In genomic region chr14:105427893-105428485, GRCh38 we compare ENCODE assay signal across 2 cellular contexts.
A peak's percentile ranks its signal among the peaks of the same experiment; 100 is the strongest.
TF ChIP-seq lines count a peak whose summit lies in the region.

No MANE protein-coding gene starts in this region.

TF ChIP-seq in HEK293, 187 proteins besides CTCF, POLR2A, EP300 and RAD21:
- no peak for TF ChIP-seq ZXDB (tag by site-specific recombination; IDR thresholded peaks at IDR 0.05)
- TF ChIP-seq ZNF777 (tag by site-specific recombination; IDR thresholded peaks at IDR 0.05; ENCODE audit: borderline replicate concordance), result no peak
- TF ChIP-seq ZNF513 (tag by site-specific recombination; IDR thresholded peaks at IDR 0.05), result no peak
- no peak for TF ChIP-seq ZNF791 (tag by site-specific recombination; IDR thresholded peaks at IDR 0.05)
- no peak for TF ChIP-seq ZNF768 (tag by site-specific recombination; IDR thresholded peaks at IDR 0.05)
- no peak for TF ChIP-seq ZNF19 (tag by site-specific recombination; IDR thresholded peaks at IDR 0.05; ENCODE audit: low read depth)
- no peak for TF ChIP-seq ZNF544 (tag by site-specific recombination; IDR thresholded peaks at IDR 0.05)
- TF ChIP-seq SALL2 (tag by site-specific recombination; IDR thresholded peaks at IDR 0.05; ENCODE audit: borderline replicate concordance), result no peak
- TF ChIP-seq AEBP2 (tag by site-specific recombination; IDR thresholded peaks at IDR 0.05; ENCODE audit: borderline replicate concordance), result no peak
- TF ChIP-seq MZF1 (tag by site-specific recombination; IDR thresholded peaks at IDR 0.05; ENCODE audit: borderline replicate concordance), result no peak
- TF ChIP-seq SETDB1 (IDR thresholded peaks at IDR 0.05; ENCODE audit: insufficient read length, low read length), result peak; percentile 18
- no peak for TF ChIP-seq ZNF621 (tag by site-specific recombination; IDR thresholded peaks at IDR 0.05)
- TF ChIP-seq ZNF664 (tag by site-specific recombination; IDR thresholded peaks at IDR 0.05), result peak; percentile 82
- no peak for TF ChIP-seq ZNF138 (tag by site-specific recombination; IDR thresholded peaks at IDR 0.05; ENCODE audit: borderline replicate concordance)
- TF ChIP-seq ZBTB10 (tag by site-specific recombination; IDR thresholded peaks at IDR 0.05), result no peak
TF ChIP-seq in HEK293: peak in this region for 2.

TF ChIP-seq in K562, 482 proteins besides CTCF, POLR2A, EP300 and RAD21:
- no peak for TF ChIP-seq NFE2L1 (tag; IDR thresholded peaks at IDR 0.05; ENCODE audit: borderline replicate concordance, low read depth)
- TF ChIP-seq KAT2B (IDR thresholded peaks at IDR 0.05; ENCODE audit: low read depth, low read length), result no peak
- TF ChIP-seq KLF6 (CRISPR knock-in tag; IDR thresholded peaks at IDR 0.05; ENCODE audit: borderline replicate concordance), result no peak
- no peak for TF ChIP-seq TCF3 (CRISPR knock-in tag; IDR thresholded peaks at IDR 0.05)
- no peak for TF ChIP-seq ZSCAN32 (CRISPR knock-in tag; IDR thresholded peaks at IDR 0.05)
- TF ChIP-seq HDGF (IDR thresholded peaks at IDR 0.05), result no peak
- no peak for TF ChIP-seq THRA (IDR thresholded peaks at IDR 0.05)
- no peak for TF ChIP-seq HIVEP1 (CRISPR knock-in tag; IDR thresholded peaks at IDR 0.05)
- 0 out of 2 replicates have a peak, but pooled peaks have one; percentile 21 for TF ChIP-seq FOSL1 (tag; conservative IDR thresholded peaks at IDR 0.05)
- TF ChIP-seq E2F1 (CRISPR knock-in tag; IDR thresholded peaks at IDR 0.05), result no peak
- no peak for TF ChIP-seq ZFP36 (IDR thresholded peaks at IDR 0.05; ENCODE audit: low read depth, low read length, partially characterized antibody)
- no peak for TF ChIP-seq PRMT5 (CRISPR knock-in tag; IDR thresholded peaks at IDR 0.05)
- TF ChIP-seq SMARCA4 (IDR thresholded peaks at IDR 0.05), result no peak
- no peak for TF ChIP-seq NONO (IDR thresholded peaks at IDR 0.05; ENCODE audit: low read depth in 2 of 2, low read length in 1 of 2)
- 0 out of 2 replicates have a peak, but pooled peaks have one; percentile 7 for TF ChIP-seq JUND (IDR thresholded peaks at IDR 0.05; ENCODE audit: borderline replicate concordance, low read depth, low read length)
- no peak for TF ChIP-seq JUND (tag; IDR thresholded peaks at IDR 0.05; ENCODE audit: borderline replicate concordance, low read depth, low read length)
- no peak for TF ChIP-seq TBP (optimal IDR thresholded peaks at IDR 0.05; ENCODE audit: low read depth, low read length)
